20 cellular contexts compared by ENCODE assay signal in the genomic region with DNA sequence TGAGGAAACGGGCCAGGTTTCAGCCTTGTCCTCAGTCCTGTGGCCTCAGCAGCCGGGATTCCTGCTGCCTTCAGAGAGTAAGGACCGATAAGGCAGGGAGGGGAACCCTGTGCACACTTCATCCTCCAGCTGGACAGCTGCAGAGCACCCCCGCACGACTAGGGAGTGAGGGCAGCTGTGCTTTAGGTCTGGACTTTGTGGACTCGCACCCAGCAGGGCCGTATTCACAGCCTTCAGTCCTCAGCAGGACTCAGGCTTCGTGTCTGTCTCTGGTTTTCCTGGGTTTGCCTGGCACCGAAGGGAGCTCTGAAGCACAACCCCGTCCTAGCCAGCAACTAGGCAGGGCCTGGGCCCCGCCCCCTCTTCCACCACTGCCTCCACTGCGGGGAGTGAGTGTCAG. TPM values are rescaled to one million over a fixed set of nuclear protein-coding genes. Genes with fewer than 3 reads are reported as not detected.
DNase-seq lines count a peak whose midpoint lies in the region; ATAC-seq and TF ChIP-seq lines count a peak whose summit lies in the region.
"Had no signal": no experiment of that assay in that cellular context is flagged by ENCODE, and none has a peak within 500 bp of the region (broad histone marks: within the 10 kb centered on the region; RNA-seq: fewer than 3 reads in every experiment).

No MANE protein-coding gene starts in this region.

- H3K9me3 ChIP-seq in DOHH2 (ENCODE audit: control insufficient read depth, insufficient read depth, low read length) (no peaks in the 10 kb centered on the region), NT2/D1 (ENCODE audit: insufficient read depth, low read length) (no peaks in the 10 kb centered on the region), endodermal cell (ENCODE audit: control insufficient read depth, low read length) (no peaks in the 10 kb centered on the region)
- H3K9me3 ChIP-seq: BE2C had no signal

- DNase-seq in NT2/D1 (ENCODE audit: low read depth, low spot score) (no peak), endodermal cell (peak; percentile 55), sciatic nerve (ENCODE audit: low spot score) (no peak), GM19238 (ENCODE audit: insufficient read length, low spot score) (no peak), COLO829 (ENCODE audit: low spot score) (no peak), NCI-H748 (lab: John Stamatoyannopoulos, UW; ENCODE audit: unreplicated experiment) (no peak)
- DNase-seq: BE2C; CD8-positive, alpha-beta memory T cell; NCI-H1417 treated with DMSO at 0.1 percent for 48 hours; NCI-H2081; NCI-H2227 treated with DMSO at 0.1 percent for 48 hours; NCI-H524 treated with DMSO at 0.1 percent for 48 hours; OCI-M1 had no signal

- no peaks in the 10 kb centered on the region for H3K79me2 ChIP-seq in DOHH2 (ENCODE audit: control insufficient read depth, low read length)

- H3F3A ChIP-seq in DOHH2 (ENCODE audit: control insufficient read depth, insufficient read depth): peaks cover 19% of the 10 kb centered on the region

- 74 to 82% methylated on average over 7 to 12 of the region's 12 CpGs for WGBS in endodermal cell (ENCODE audit: insufficient coverage in 1 of 2, insufficient read length in 1 of 2), 2 experiments

- peak overlapping the region; percentile 24 for H3K9ac ChIP-seq in NT2/D1 (ENCODE audit: insufficient read length, low read depth)
- no peak overlapping the region for H3K9ac ChIP-seq in endodermal cell (ENCODE audit: extremely low read depth, low read length, poor library complexity, severe bottlenecking)

- no peaks in the 10 kb centered on the region for H4K20me1 ChIP-seq in DOHH2 (ENCODE audit: control insufficient read depth, insufficient read depth, low read depth, low read length)

- H3K27me3 ChIP-seq in DOHH2 (ENCODE audit: control insufficient read depth, low read length): no peaks in the 10 kb centered on the region
- no peaks in the 10 kb centered on the region for H3K27me3 ChIP-seq in NT2/D1 (ENCODE audit: insufficient read depth, insufficient read length)
- no peaks in the 10 kb centered on the region for H3K27me3 ChIP-seq in endodermal cell (ENCODE audit: control insufficient read depth, insufficient read depth, low read length, poor library complexity, severe bottlenecking)
- H3K27me3 ChIP-seq: BE2C had no signal

- TF ChIP-seq CTCF in DOHH2 (IDR thresholded peaks at IDR 0.05; ENCODE audit: low read depth, low read length, poor library complexity, severe bottlenecking) (no peak), endodermal cell (conservative IDR thresholded peaks at IDR 0.05) (no peak)

- peak; percentile 48 for ATAC-seq in sciatic nerve

- H3K36me3 Mint-ChIP-seq in endodermal cell (ENCODE audit: low read depth): no peaks in the 10 kb centered on the region

- H3K4me3 ChIP-seq in DOHH2 (ENCODE audit: low read length) (no peak overlapping the region), NT2/D1 (ENCODE audit: insufficient read length, low read depth) (no peak overlapping the region), endodermal cell (ENCODE audit: low read length) (no peak overlapping the region)

- H3K4me3 Mint-ChIP-seq in endodermal cell: no peak overlapping the region
- H3K4me3 Mint-ChIP-seq: IgD-negative memory B cell had no signal

- no peak overlapping the region for H3K4me2 ChIP-seq in DOHH2 (ENCODE audit: low read length)

- H3K9me2 ChIP-seq in DOHH2 (replicated peaks; ENCODE audit: control insufficient read depth, low read length): no peaks in the 10 kb centered on the region

- H3K27ac Mint-ChIP-seq in endodermal cell: no peak overlapping the region
- H3K27ac Mint-ChIP-seq: IgD-negative memory B cell had no signal

- no peaks in the 10 kb centered on the region for H3K9me3 Mint-ChIP-seq in endodermal cell
- H3K9me3 Mint-ChIP-seq: CD8-positive, alpha-beta memory T cell; IgD-negative memory B cell had no signal

- H3K36me3 ChIP-seq in DOHH2 (ENCODE audit: control insufficient read depth, low read length) (peaks cover 7% of the 10 kb centered on the region), NT2/D1 (ENCODE audit: insufficient read depth, insufficient read length, low read length) (peaks cover 12% of the 10 kb centered on the region), endodermal cell (ENCODE audit: control insufficient read depth, insufficient read depth, low read length) (no peaks in the 10 kb centered on the region)
- H3K36me3 ChIP-seq: BE2C had no signal

- peak overlapping the region; percentile 67; the same call in 1 of the 2 replicates for H3K27ac ChIP-seq in DOHH2 (ENCODE audit: low read depth, low read length)
- H3K27ac ChIP-seq in endodermal cell (ENCODE audit: low read depth, low read length): no peak overlapping the region
- H3K27ac ChIP-seq: RWPE1 had no signal

- no peaks in the 10 kb centered on the region for H3K27me3 Mint-ChIP-seq in endodermal cell (ENCODE audit: insufficient read depth)
- H3K27me3 Mint-ChIP-seq: CD8-positive, alpha-beta memory T cell had no signal

- H3K4me1 Mint-ChIP-seq in endodermal cell: peaks cover 12% of the 10 kb centered on the region
- H3K4me1 Mint-ChIP-seq: CD8-positive, alpha-beta memory T cell had no signal

- peaks cover 80% of the 10 kb centered on the region for H3K4me1 ChIP-seq in DOHH2 (ENCODE audit: control insufficient read depth, low read length)
- H3K4me1 ChIP-seq in NT2/D1 (ENCODE audit: insufficient read depth, insufficient read length): peaks cover 11% of the 10 kb centered on the region
- H3K4me1 ChIP-seq in endodermal cell (ENCODE audit: control insufficient read depth, insufficient read depth, low read length): no peaks in the 10 kb centered on the region
- H3K4me1 ChIP-seq: BE2C had no signal

- intact Hi-C loops in sciatic nerve (cut with DNase I): no loop called here

RNA-seq across cellular contexts. Expression of a gene that starts 45.8 kb away (rescaled TPM):
- total RNA-seq in endodermal cell: 1 to 10 TPM in 1 of 2 donors, not detected in 1; 1.8 TPM
- 0.36 TPM for polyA plus RNA-seq in endodermal cell (2013, experiment 1 of 2)
- not detected for polyA plus RNA-seq in endodermal cell (2013, experiment 2 of 2)
- not detected for total RNA-seq in sciatic nerve
- total RNA-seq: CD8-positive, alpha-beta memory T cell; Daoy; HT-29; LHCN-M2; SK-MEL-5 had no signal
- polyA plus RNA-seq: CD8-positive, alpha-beta memory T cell; IgD-negative memory B cell had no signal
